11 cellular contexts compared by ENCODE assay signal in genomic region chr9:114271556-114272510, GRCh38. TPM values are rescaled to one million over a fixed set of nuclear protein-coding genes. Genes with fewer than 3 reads are reported as not detected.
A peak's percentile ranks its signal among the peaks of the same experiment; 100 is the strongest.
DNase-seq lines count a peak whose midpoint lies in the region; ATAC-seq and TF ChIP-seq lines count a peak whose summit lies in the region.
"Had no signal": no experiment of that assay in that cellular context is flagged by ENCODE, and none has a peak within 500 bp of the region (broad histone marks: within the 10 kb centered on the region; RNA-seq: fewer than 3 reads in every experiment).

No MANE protein-coding gene starts in this region.

- ATAC-seq in heart right ventricle = peak; percentile 46 to 82 (median 72)
- no peak for ATAC-seq in HG02678 (IDR thresholded peaks at IDR 0.05; ENCODE audit: unreplicated experiment)
- ATAC-seq in HG03442 (IDR thresholded peaks at IDR 0.05; ENCODE audit: unreplicated experiment) = no peak
- no peak for ATAC-seq in HG03095 (IDR thresholded peaks at IDR 0.05; ENCODE audit: unreplicated experiment)
- ATAC-seq: effector memory CD8-positive, alpha-beta T cell had no signal

- H3K36me3 ChIP-seq in heart right ventricle = peaks cover 0 to 5% (median 0%) of the 10 kb centered on the region in 9 donors

- TF ChIP-seq CTCF in heart right ventricle (IDR thresholded peaks at IDR 0.05) = peak in 8 of 9 donors; percentile 17 to 59 (median 50)

- H3K4me1 ChIP-seq in heart right ventricle = no peaks in the 10 kb centered on the region

- in situ Hi-C loops in SK-MEL-5 (cut with HindIII; ENCODE audit: low pct_unique_long_range_greater_than_20kb, low sequenced_read_pairs) = no loop called here

- H3K27ac ChIP-seq in heart right ventricle (no peak overlapping the region), substantia nigra (ENCODE audit: low read depth, low read length, poor library complexity, severe bottlenecking) (no peak overlapping the region)
- H3K27ac ChIP-seq: BLaER1, KMS-11 had no signal

- peak; percentile 18 for DNase-seq in NCI-H2029 (lab: John Stamatoyannopoulos, UW)
- DNase-seq in NCI-H2029 treated with DMSO at 0.1 percent for 48 hours (lab: John Stamatoyannopoulos, UW) = no peak
- peak; percentile 62 for DNase-seq in SK-MEL-5 (ENCODE audit: low read depth, low spot score)
- DNase-seq in heart right ventricle = peak; percentile 41 to 55
- peak in 29 of 49 donors; percentile 4 to 57 (median 21) for DNase-seq in substantia nigra (lab: John Stamatoyannopoulos, UW)

- H3K27me3 ChIP-seq in heart right ventricle = no peaks in the 10 kb centered on the region
- H3K27me3 ChIP-seq: BLaER1 had no signal

- intact Hi-C loops in heart right ventricle (cut with DNase I) = loop anchor here in 7 of 10 donors (1.0 to 10.0 kb wide), 5 partner anchors 115 to 167 kb away; partner anchors contain the start of gene COL27A1 (in 5 of the 7)

- no peak overlapping the region for H3K4me3 ChIP-seq in heart right ventricle
- H3K4me3 ChIP-seq: BLaER1 had no signal

- H3K9me3 ChIP-seq in heart right ventricle = no peaks in the 10 kb centered on the region
- H3K9me3 ChIP-seq: BLaER1 had no signal

- 76 to 84% methylated on average over 18 of the region's 18 CpGs for WGBS in heart right ventricle, 2 donors

RNA-seq across cellular contexts. Expression of gene ORM1, which starts 51.1 kb away (rescaled TPM):
- not detected in 2 replicates for total RNA-seq in SK-MEL-5 (2014; rRNA removed; shearing (Covaris generic))
- not detected in 2 replicates for polyA plus RNA-seq in SK-MEL-5 (2015; cell fraction: cytosol; rRNA removed)
- polyA plus RNA-seq in SK-MEL-5 (2015; cell fraction: nucleus; rRNA removed) = not detected in 2 replicates
- total RNA-seq in heart right ventricle = under 1 TPM in 3 of 10 donors, not detected in 7; 0.37 to 0.70 (median 0.55) TPM
- under 1 TPM; 0.13 to 0.59 TPM for polyA plus RNA-seq in heart right ventricle

RNA-seq across cellular contexts. Expression of gene ORM2, which starts 57.8 kb away (rescaled TPM):
- total RNA-seq in SK-MEL-5 (2014; rRNA removed; shearing (Covaris generic)) = not detected in 2 replicates
- polyA plus RNA-seq in SK-MEL-5 (2015; cell fraction: cytosol; rRNA removed) = not detected in 2 replicates
- not detected in 2 replicates for polyA plus RNA-seq in SK-MEL-5 (2015; cell fraction: nucleus; rRNA removed)
- total RNA-seq in heart right ventricle = not detected
- polyA plus RNA-seq in heart right ventricle = under 1 TPM in 1 of 2 donors, not detected in 1; 0.44 TPM

Comparison
In these comparisons a context has a peak if more than half of its experiments do, and no peak if none do; other contexts are left out.
1. ATAC-seq: peak in heart right ventricle (8 of 8); none in HG02678 (single experiment), HG03442 (single experiment) and HG03095 (single experiment).